ENCODE assay signal across 12 cellular contexts in genomic region chr1:161215079-161215478, GRCh38. TPM values are rescaled to one million over a fixed set of nuclear protein-coding genes. Genes with fewer than 3 reads are reported as not detected.
DNase-seq lines count a peak whose midpoint lies in the region; ATAC-seq and TF ChIP-seq lines count a peak whose summit lies in the region.
"Had no signal": no experiment of that assay in that cellular context is flagged by ENCODE, and none has a peak within 500 bp of the region (broad histone marks: within the 10 kb centered on the region; RNA-seq: fewer than 3 reads in every experiment).

FCER1G (plus strand) TSS chr1:161215295; CDS start chr1:161215322, 27 bp downstream.

- DNase-seq in SIG-M5 treated with dmso at 0.1 percent for 504 hours (lab: John Stamatoyannopoulos, UW; ENCODE audit: unreplicated experiment), result peak; percentile 69
- DNase-seq in SIG-M5 (lab: John Stamatoyannopoulos, UW), result no peak
- no peak for DNase-seq in adipocyte (ENCODE audit: low read depth)
- DNase-seq in lower leg skin (ENCODE audit: low spot score in 2 of 2), result peak; percentile 54 to 90
- DNase-seq in testis, result no peak
- no peak for DNase-seq in NCI-H82 treated with DMSO at 0.1 percent for 48 hours (lab: John Stamatoyannopoulos, UW; ENCODE audit: unreplicated experiment)
- DNase-seq in NCI-H128 (lab: John Stamatoyannopoulos, UW; ENCODE audit: unreplicated experiment), result no peak
- DNase-seq: activated naive CD4-positive, alpha-beta T cell; HCEC 1CT; stimulated activated naive CD4-positive, alpha-beta T cell treated with Interleukin-2 at 50 U/mL for 16 hours had no signal

- H3K27me3 ChIP-seq in adipocyte (replicated peaks; ENCODE audit: control insufficient read depth, insufficient read depth, low read length) (no peaks in the 10 kb centered on the region), testis (no peaks in the 10 kb centered on the region)

- no peak for TF ChIP-seq CTCF in lower leg skin (IDR thresholded peaks at IDR 0.05)
- TF ChIP-seq CTCF in testis (IDR thresholded peaks at IDR 0.05), result no peak

- H3K27ac ChIP-seq in testis, result no peak within 1 kb of the TSS

- H3K36me3 ChIP-seq in adipocyte (ENCODE audit: control insufficient read depth, insufficient read depth, low read length, severe bottlenecking) (peaks cover 52% of the 10 kb centered on the region), testis (ENCODE audit: low read depth, missing control alignments) (no peaks in the 10 kb centered on the region)

- H3K9me3 ChIP-seq in adipocyte (ENCODE audit: control insufficient read depth, low read length), result no peaks in the 10 kb centered on the region
- H3K9me3 ChIP-seq in testis, result no peaks in the 10 kb centered on the region

- peak within 1 kb of the TSS; percentile 24 for H3K9ac ChIP-seq in adipocyte (ENCODE audit: low read length)

- H3K4me1 ChIP-seq in adipocyte (ENCODE audit: control insufficient read depth, insufficient read depth, low read length) (peaks cover 37% of the 10 kb centered on the region), testis (no peaks in the 10 kb centered on the region)

- TF ChIP-seq POLR2A in lower leg skin (IDR thresholded peaks at IDR 0.05) (peak in 1 of 2 donors; percentile 18), testis (IDR thresholded peaks at IDR 0.05) (no peak)

- intact Hi-C loops in lower leg skin (cut with DNase I; ENCODE audit: low total_unique reads), result no loop called here
- intact Hi-C loops in testis (cut with DNase I; ENCODE audit: low total_unique reads), result loop anchor here (10.0 kb wide), 1 partner anchor 170 kb away; no protein-coding TSS in a partner anchor

- no peak for ATAC-seq in HG02763 (IDR thresholded peaks at IDR 0.05; ENCODE audit: unreplicated experiment)

- H3K4me3 ChIP-seq in adipocyte (ENCODE audit: low read length) (no peak within 1 kb of the TSS), lower leg skin (ENCODE audit: low read depth, poor library complexity, severe bottlenecking) (peak within 1 kb of the TSS; percentile 10), testis (no peak within 1 kb of the TSS)

- 74 to 77% methylated on average over 10 of the region's 10 CpGs for WGBS in lower leg skin, 2 donors
- 74 to 83% methylated on average over 10 of the region's 10 CpGs for WGBS in testis, 2 donors

RNA-seq across cellular contexts. Expression of gene FCER1G, which starts in this region (rescaled TPM):
- total RNA-seq in lower leg skin, result 10 to 100 TPM in 2 of 4 donors, 1 to 10 TPM in 2; 5.0 to 31.9 (median 17.9) TPM
- 10 to 100 TPM in 1 of 2 donors, 1 to 10 TPM in 1; 2.1 to 13.3 TPM for total RNA-seq in testis
- 60.9 TPM for polyA plus RNA-seq in testis (ENCODE audit: insufficient read depth, low read depth, low replicate concordance)
- total RNA-seq: A172 had no signal

Comparison
In these comparisons a context has a peak if more than half of its experiments do, and no peak if none do; other contexts are left out.
1. DNase-seq: peak in SIG-M5 treated with dmso at 0.1 percent for 504 hours (single experiment) and lower leg skin (2 of 2); none in SIG-M5 (single experiment), adipocyte (single experiment), testis (single experiment), NCI-H82 treated with DMSO at 0.1 percent for 48 hours (single experiment) and NCI-H128 (single experiment).